2 cellular contexts compared by ENCODE assay signal in the genomic region with DNA sequence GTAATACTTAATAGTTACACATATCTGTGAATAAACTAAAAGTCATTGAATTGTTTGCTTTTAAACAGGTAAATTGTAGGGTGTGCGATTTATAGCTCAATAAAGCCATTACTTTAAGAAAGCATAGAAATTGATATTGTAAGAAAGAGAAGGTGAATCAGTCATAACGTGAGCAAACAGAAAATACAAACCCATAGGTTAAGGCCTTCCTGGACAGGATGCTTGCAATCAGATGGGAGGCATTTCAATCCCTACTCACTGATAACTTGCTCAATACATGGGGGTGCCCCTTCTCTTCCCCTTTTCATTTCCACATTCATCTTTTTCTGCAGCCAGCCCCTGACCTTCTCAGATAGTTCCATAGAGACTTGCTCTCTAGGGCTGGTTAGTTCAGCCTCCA.
TF ChIP-seq lines count a peak whose summit lies in the region.

No MANE protein-coding gene starts in this region.

TF ChIP-seq in SK-N-SH treated with all-trans-retinoic acid at 6 μM for 48 hours, 23 proteins besides CTCF, POLR2A, EP300 and RAD21:
- TF ChIP-seq, protein P1, sequence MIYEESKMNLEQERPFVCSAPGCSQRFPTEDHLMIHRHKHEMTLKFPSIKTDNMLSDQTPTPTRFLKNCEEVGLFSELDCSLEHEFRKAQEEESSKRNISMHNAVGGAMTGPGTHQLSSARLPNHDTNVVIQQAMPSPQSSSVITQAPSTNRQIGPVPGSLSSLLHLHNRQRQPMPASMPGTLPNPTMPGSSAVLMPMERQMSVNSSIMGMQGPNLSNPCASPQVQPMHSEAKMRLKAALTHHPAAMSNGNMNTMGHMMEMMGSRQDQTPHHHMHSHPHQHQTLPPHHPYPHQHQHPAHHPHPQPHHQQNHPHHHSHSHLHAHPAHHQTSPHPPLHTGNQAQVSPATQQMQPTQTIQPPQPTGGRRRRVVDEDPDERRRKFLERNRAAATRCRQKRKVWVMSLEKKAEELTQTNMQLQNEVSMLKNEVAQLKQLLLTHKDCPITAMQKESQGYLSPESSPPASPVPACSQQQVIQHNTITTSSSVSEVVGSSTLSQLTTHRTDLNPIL (CRISPR knock-in tag; IDR thresholded peaks at IDR 0.05; ENCODE audit: low read depth) = no peak
- TF ChIP-seq ESRRG (CRISPR knock-in tag; IDR thresholded peaks at IDR 0.05) (no peak), TOX (CRISPR knock-in tag; IDR thresholded peaks at IDR 0.05; ENCODE audit: borderline replicate concordance) (no peak), GLIS3 (CRISPR knock-in tag; IDR thresholded peaks at IDR 0.05) (no peak), ZNF70 (CRISPR knock-in tag; IDR thresholded peaks at IDR 0.05) (no peak), ZFP3 (CRISPR knock-in tag; IDR thresholded peaks at IDR 0.05) (no peak), ARNTL (CRISPR knock-in tag; IDR thresholded peaks at IDR 0.05; ENCODE audit: borderline replicate concordance, low read depth) (no peak), ZNF8 (CRISPR knock-in tag; IDR thresholded peaks at IDR 0.05) (no peak), RARB (CRISPR knock-in tag; IDR thresholded peaks at IDR 0.05) (no peak), BACH2 (CRISPR knock-in tag; IDR thresholded peaks at IDR 0.05; ENCODE audit: borderline replicate concordance) (no peak), ZNF565 (CRISPR knock-in tag; conservative IDR thresholded peaks at IDR 0.05; ENCODE audit: low read depth) (no peak), ISL1 (CRISPR knock-in tag; IDR thresholded peaks at IDR 0.05) (no peak), CSDC2 (CRISPR knock-in tag; IDR thresholded peaks at IDR 0.05) (no peak), TCF4 (CRISPR knock-in tag; IDR thresholded peaks at IDR 0.05; ENCODE audit: borderline replicate concordance) (no peak)
- TF ChIP-seq, protein P2, sequence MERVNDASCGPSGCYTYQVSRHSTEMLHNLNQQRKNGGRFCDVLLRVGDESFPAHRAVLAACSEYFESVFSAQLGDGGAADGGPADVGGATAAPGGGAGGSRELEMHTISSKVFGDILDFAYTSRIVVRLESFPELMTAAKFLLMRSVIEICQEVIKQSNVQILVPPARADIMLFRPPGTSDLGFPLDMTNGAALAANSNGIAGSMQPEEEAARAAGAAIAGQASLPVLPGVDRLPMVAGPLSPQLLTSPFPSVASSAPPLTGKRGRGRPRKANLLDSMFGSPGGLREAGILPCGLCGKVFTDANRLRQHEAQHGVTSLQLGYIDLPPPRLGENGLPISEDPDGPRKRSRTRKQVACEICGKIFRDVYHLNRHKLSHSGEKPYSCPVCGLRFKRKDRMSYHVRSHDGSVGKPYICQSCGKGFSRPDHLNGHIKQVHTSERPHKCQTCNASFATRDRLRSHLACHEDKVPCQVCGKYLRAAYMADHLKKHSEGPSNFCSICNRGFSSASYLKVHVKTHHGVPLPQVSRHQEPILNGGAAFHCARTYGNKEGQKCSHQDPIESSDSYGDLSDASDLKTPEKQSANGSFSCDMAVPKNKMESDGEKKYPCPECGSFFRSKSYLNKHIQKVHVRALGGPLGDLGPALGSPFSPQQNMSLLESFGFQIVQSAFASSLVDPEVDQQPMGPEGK (CRISPR knock-in tag; IDR thresholded peaks at IDR 0.05; ENCODE audit: borderline replicate concordance) = no peak
- TF ChIP-seq, protein P3, sequence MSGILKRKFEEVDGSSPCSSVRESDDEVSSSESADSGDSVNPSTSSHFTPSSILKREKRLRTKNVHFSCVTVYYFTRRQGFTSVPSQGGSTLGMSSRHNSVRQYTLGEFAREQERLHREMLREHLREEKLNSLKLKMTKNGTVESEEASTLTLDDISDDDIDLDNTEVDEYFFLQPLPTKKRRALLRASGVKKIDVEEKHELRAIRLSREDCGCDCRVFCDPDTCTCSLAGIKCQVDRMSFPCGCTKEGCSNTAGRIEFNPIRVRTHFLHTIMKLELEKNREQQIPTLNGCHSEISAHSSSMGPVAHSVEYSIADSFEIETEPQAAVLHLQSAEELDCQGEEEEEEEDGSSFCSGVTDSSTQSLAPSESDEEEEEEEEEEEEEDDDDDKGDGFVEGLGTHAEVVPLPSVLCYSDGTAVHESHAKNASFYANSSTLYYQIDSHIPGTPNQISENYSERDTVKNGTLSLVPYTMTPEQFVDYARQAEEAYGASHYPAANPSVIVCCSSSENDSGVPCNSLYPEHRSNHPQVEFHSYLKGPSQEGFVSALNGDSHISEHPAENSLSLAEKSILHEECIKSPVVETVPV (CRISPR knock-in tag; IDR thresholded peaks at IDR 0.05) = no peak
- TF ChIP-seq, protein P4, sequence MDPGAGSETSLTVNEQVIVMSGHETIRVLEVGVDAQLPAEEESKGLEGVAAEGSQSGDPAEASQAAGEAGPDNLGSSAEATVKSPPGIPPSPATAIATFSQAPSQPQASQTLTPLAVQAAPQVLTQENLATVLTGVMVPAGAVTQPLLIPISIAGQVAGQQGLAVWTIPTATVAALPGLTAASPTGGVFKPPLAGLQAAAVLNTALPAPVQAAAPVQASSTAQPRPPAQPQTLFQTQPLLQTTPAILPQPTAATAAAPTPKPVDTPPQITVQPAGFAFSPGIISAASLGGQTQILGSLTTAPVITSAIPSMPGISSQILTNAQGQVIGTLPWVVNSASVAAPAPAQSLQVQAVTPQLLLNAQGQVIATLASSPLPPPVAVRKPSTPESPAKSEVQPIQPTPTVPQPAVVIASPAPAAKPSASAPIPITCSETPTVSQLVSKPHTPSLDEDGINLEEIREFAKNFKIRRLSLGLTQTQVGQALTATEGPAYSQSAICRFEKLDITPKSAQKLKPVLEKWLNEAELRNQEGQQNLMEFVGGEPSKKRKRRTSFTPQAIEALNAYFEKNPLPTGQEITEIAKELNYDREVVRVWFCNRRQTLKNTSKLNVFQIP (CRISPR knock-in tag; IDR thresholded peaks at IDR 0.05; ENCODE audit: borderline replicate concordance, low read depth) = no peak

TF ChIP-seq in SK-N-SH, 30 proteins besides CTCF, POLR2A, EP300 and RAD21:
- no peak for TF ChIP-seq MEF2A (IDR thresholded peaks at IDR 0.05; ENCODE audit: borderline replicate concordance, low read depth)
- TF ChIP-seq JUND (IDR thresholded peaks at IDR 0.05) = no peak
